ENCODE assay signal across 15 cellular contexts in the genomic region with DNA sequence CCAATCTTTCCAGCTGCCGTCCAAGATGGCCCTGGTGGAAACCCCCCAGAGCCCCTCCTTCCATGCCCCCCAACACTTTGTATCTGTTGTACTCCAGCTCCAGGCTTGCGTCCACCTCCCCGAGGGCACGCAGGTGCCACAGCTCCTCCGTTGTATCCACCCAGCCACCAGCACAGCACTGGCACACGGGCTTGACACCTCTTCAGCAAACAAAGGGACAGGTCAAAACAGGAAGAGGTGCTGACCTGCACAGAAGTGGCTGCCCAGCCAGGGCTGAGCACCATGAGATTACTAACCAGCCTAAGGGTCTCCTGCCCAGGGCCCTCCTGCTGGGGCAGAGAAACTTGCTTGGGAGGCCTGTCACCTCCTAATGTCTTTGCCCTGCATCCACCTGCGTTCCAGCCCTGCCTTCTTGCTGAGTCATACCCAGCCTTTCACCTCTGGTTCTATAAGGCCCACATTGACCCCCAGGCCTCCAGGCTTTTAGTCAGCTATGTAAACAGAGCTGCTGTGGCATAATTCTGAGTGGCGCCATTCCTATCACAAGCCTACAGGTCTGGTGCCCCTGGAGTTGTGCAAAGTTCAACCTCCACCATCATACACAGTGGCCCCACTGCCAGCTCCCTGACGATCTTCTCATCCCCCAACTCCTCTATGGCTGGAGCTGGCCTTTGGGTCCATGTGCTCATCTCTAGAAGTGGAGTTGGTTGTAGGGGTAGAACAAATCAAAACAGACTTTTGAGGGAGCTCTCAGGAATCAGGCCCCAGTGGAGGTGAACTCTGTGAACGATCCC. TPM values are rescaled to one million over a fixed set of nuclear protein-coding genes. Genes with fewer than 3 reads are reported as not detected.
A peak's percentile ranks its signal among the peaks of the same experiment; 100 is the strongest.
DNase-seq lines count a peak whose midpoint lies in the region; ATAC-seq and TF ChIP-seq lines count a peak whose summit lies in the region.
"Had no signal": no experiment of that assay in that cellular context is flagged by ENCODE, and none has a peak within 500 bp of the region (broad histone marks: within the 10 kb centered on the region; RNA-seq: fewer than 3 reads in every experiment).

No MANE protein-coding gene starts in this region.

- H3K4me1 Mint-ChIP-seq in GM23338 (peaks cover 66% of the 10 kb centered on the region), endodermal cell (peaks cover 27% of the 10 kb centered on the region)

- H3K9me3 Mint-ChIP-seq in GM23338 = 0 out of 3 replicates have a peak, but pooled peaks cover 3% of the 10 kb centered on the region
- H3K9me3 Mint-ChIP-seq in endodermal cell = no peaks in the 10 kb centered on the region
- H3K9me3 Mint-ChIP-seq: activated T-cell treated with anti-CD3 and anti-CD28 coated beads, Interleukin-2, amount 50 U/mL, for 72 hours had no signal

- H3K4me3 Mint-ChIP-seq in GM23338 (no peak overlapping the region), endodermal cell (no peak overlapping the region)
- H3K4me3 Mint-ChIP-seq: activated T-cell treated with anti-CD3 and anti-CD28 coated beads, Interleukin-2, amount 50 U/mL, for 72 hours had no signal

- TF ChIP-seq CTCF in GM23338 (conservative IDR thresholded peaks at IDR 0.05; ENCODE audit: low read depth in 2 of 2) = no peak
- no peak for TF ChIP-seq CTCF in endodermal cell (conservative IDR thresholded peaks at IDR 0.05)
- no peak for TF ChIP-seq CTCF in BE2C (IDR thresholded peaks at IDR 0.05; ENCODE audit: low read depth, low read length)

- WGBS in endodermal cell (ENCODE audit: insufficient coverage in 1 of 2, insufficient read length in 1 of 2), 2 experiments = 94 to 97% methylated on average over 6 to 10 of the region's 10 CpGs

- no peak overlapping the region for H2AFZ ChIP-seq in GM23338

- H3K4me3 ChIP-seq in GM23338 (no peak overlapping the region), endodermal cell (ENCODE audit: low read length) (no peak overlapping the region), BE2C (ENCODE audit: low read depth, low read length) (no peak overlapping the region)

- H3K27ac Mint-ChIP-seq in GM23338 = peak overlapping the region; percentile 13; the same call in 1 of the 2 replicates
- peak overlapping the region; percentile 67 for H3K27ac Mint-ChIP-seq in endodermal cell
- H3K27ac Mint-ChIP-seq: activated T-cell treated with anti-CD3 and anti-CD28 coated beads, Interleukin-2, amount 50 U/mL, for 72 hours had no signal

- H3K4me1 ChIP-seq in GM23338 (ENCODE audit: insufficient read depth) = peaks cover 30% of the 10 kb centered on the region
- no peaks in the 10 kb centered on the region for H3K4me1 ChIP-seq in endodermal cell (ENCODE audit: control insufficient read depth, insufficient read depth, low read length)
- peaks cover 6% of the 10 kb centered on the region for H3K4me1 ChIP-seq in BE2C

- H4K20me1 ChIP-seq in GM23338 (replicated peaks; ENCODE audit: insufficient read depth) = no peaks in the 10 kb centered on the region

- H3K4me2 ChIP-seq in GM23338 = no peak overlapping the region

- H3K27me3 ChIP-seq in GM23338 (ENCODE audit: insufficient read depth) = no peaks in the 10 kb centered on the region
- no peaks in the 10 kb centered on the region for H3K27me3 ChIP-seq in endodermal cell (ENCODE audit: control insufficient read depth, insufficient read depth, low read length, poor library complexity, severe bottlenecking)
- no peaks in the 10 kb centered on the region for H3K27me3 ChIP-seq in BE2C

- H3F3A ChIP-seq in GM23338 (replicated peaks; ENCODE audit: low read depth) = peaks cover 11% of the 10 kb centered on the region

- H3K36me3 ChIP-seq in GM23338 (ENCODE audit: insufficient read depth) = no peaks in the 10 kb centered on the region; the same call in 1 of the 2 replicates
- no peaks in the 10 kb centered on the region for H3K36me3 ChIP-seq in endodermal cell (ENCODE audit: control insufficient read depth, insufficient read depth, low read length)
- no peaks in the 10 kb centered on the region for H3K36me3 ChIP-seq in BE2C

- no peak overlapping the region for H3K9ac ChIP-seq in endodermal cell (ENCODE audit: extremely low read depth, low read length, poor library complexity, severe bottlenecking)

- H3K27me3 Mint-ChIP-seq in GM23338 (ENCODE audit: insufficient read depth, low read depth, poor library complexity) (peaks cover 28% of the 10 kb centered on the region), endodermal cell (ENCODE audit: insufficient read depth) (no peaks in the 10 kb centered on the region)

- H3K9me3 ChIP-seq in endodermal cell (ENCODE audit: control insufficient read depth, low read length) = no peaks in the 10 kb centered on the region
- no peaks in the 10 kb centered on the region for H3K9me3 ChIP-seq in BE2C

- H3K9me2 ChIP-seq in GM23338 (ENCODE audit: insufficient read depth) = no peaks in the 10 kb centered on the region

- ATAC-seq in GM23338 (no peak), HG03095 (IDR thresholded peaks at IDR 0.05; ENCODE audit: unreplicated experiment) (no peak), HG02623 (IDR thresholded peaks at IDR 0.05; ENCODE audit: unreplicated experiment) (no peak)
- ATAC-seq: activated T-cell treated with anti-CD3 and anti-CD28 coated beads, Interleukin-2, amount 50 U/mL, for 72 hours had no signal

- DNase-seq in GM23338 (ENCODE audit: low spot score) = no peak
- peak; percentile 42 for DNase-seq in NCI-H510A (lab: John Stamatoyannopoulos, UW)
- DNase-seq in endodermal cell = no peak
- DNase-seq in renal cortical epithelial cell (ENCODE audit: low read depth) = peak; percentile 88
- no peak for DNase-seq in mesenteric fat pad (ENCODE audit: low spot score)
- DNase-seq in BE2C = no peak
- DNase-seq: activated CD4-positive, alpha-beta T cell treated with anti-CD3 and anti-CD28 coated beads for 48 hours; activated T-cell treated with anti-CD3 and anti-CD28 coated beads, Interleukin-2, amount 50 U/mL, for 72 hours; aorta; C1 segment of cervical spinal cord; effector memory CD4-positive, alpha-beta T cell; NCI-H2107; T-helper 2 cell had no signal

- H3K79me2 ChIP-seq in GM23338 (replicated peaks; ENCODE audit: insufficient read depth) = no peaks in the 10 kb centered on the region

- H3K36me3 Mint-ChIP-seq in GM23338 (ENCODE audit: low read depth) = peaks cover 8% of the 10 kb centered on the region
- peaks cover 10% of the 10 kb centered on the region for H3K36me3 Mint-ChIP-seq in endodermal cell (ENCODE audit: low read depth)

- H3K27ac ChIP-seq in GM23338 (ENCODE audit: low read depth) (no peak overlapping the region), endodermal cell (ENCODE audit: low read depth, low read length) (no peak overlapping the region)

TF ChIP-seq in GM23338, 12 proteins besides CTCF, POLR2A, EP300 and RAD21:
- TF ChIP-seq, protein P1, sequence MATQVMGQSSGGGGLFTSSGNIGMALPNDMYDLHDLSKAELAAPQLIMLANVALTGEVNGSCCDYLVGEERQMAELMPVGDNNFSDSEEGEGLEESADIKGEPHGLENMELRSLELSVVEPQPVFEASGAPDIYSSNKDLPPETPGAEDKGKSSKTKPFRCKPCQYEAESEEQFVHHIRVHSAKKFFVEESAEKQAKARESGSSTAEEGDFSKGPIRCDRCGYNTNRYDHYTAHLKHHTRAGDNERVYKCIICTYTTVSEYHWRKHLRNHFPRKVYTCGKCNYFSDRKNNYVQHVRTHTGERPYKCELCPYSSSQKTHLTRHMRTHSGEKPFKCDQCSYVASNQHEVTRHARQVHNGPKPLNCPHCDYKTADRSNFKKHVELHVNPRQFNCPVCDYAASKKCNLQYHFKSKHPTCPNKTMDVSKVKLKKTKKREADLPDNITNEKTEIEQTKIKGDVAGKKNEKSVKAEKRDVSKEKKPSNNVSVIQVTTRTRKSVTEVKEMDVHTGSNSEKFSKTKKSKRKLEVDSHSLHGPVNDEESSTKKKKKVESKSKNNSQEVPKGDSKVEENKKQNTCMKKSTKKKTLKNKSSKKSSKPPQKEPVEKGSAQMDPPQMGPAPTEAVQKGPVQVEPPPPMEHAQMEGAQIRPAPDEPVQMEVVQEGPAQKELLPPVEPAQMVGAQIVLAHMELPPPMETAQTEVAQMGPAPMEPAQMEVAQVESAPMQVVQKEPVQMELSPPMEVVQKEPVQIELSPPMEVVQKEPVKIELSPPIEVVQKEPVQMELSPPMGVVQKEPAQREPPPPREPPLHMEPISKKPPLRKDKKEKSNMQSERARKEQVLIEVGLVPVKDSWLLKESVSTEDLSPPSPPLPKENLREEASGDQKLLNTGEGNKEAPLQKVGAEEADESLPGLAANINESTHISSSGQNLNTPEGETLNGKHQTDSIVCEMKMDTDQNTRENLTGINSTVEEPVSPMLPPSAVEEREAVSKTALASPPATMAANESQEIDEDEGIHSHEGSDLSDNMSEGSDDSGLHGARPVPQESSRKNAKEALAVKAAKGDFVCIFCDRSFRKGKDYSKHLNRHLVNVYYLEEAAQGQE (IDR thresholded peaks at IDR 0.05; ENCODE audit: unreplicated experiment) = no peak
- TF ChIP-seq STAT1 (IDR thresholded peaks at IDR 0.05; ENCODE audit: unreplicated experiment) = no peak
TF ChIP-seq in GM23338: peak in this region for 0.

RNA-seq across cellular contexts. Expression of a gene that starts 20.9 kb away (rescaled TPM):
- total RNA-seq in GM23338 (2014; rRNA removed; shearing (Covaris generic)) = 8.3 and 10.3 TPM in 2 replicates
- 11.3 and 12.3 TPM in 2 replicates for polyA plus RNA-seq in GM23338 (2016; fragmentation: Nextera tagmentation; extraction: Ambion mirVana)
- 10 to 100 TPM; 14.1 to 16.8 TPM for total RNA-seq in endodermal cell
- 11.4 TPM for polyA plus RNA-seq in endodermal cell (2013, experiment 1 of 2)
- 9.7 TPM for polyA plus RNA-seq in endodermal cell (2013, experiment 2 of 2)
- 0.87 and 3.4 TPM in 2 replicates for total RNA-seq in renal cortical epithelial cell
- total RNA-seq in mesenteric fat pad = 6.9 TPM
- 7.7 TPM for polyA plus RNA-seq in BE2C (2012; ENCODE audit: insufficient read depth, insufficient read length, low read depth)

RNA-seq across cellular contexts. Expression of a gene that starts 56.7 kb away (rescaled TPM):
- total RNA-seq in GM23338 (2014; rRNA removed; shearing (Covaris generic)) = 4.3 and 6.2 TPM in 2 replicates
- 0.73 and 0.95 TPM in 2 replicates for polyA plus RNA-seq in GM23338 (2016; fragmentation: Nextera tagmentation; extraction: Ambion mirVana)
- total RNA-seq in endodermal cell (1 to 10 TPM; 2.1 to 4.2 TPM), renal cortical epithelial cell (not detected in 2 replicates), mesenteric fat pad (9.7 TPM)
- 9.2 TPM for polyA plus RNA-seq in endodermal cell (2013, experiment 1 of 2)
- 10.8 TPM for polyA plus RNA-seq in endodermal cell (2013, experiment 2 of 2)
- 0.28 TPM for polyA plus RNA-seq in BE2C (2012; ENCODE audit: insufficient read depth, insufficient read length, low read depth)

Comparison
In these comparisons a context has a peak if more than half of its experiments do, and no peak if none do; other contexts are left out.
1. DNase-seq: peak in NCI-H510A (single experiment) and renal cortical epithelial cell (single experiment); none in GM23338 (single experiment), endodermal cell (single experiment), mesenteric fat pad (single experiment) and BE2C (single experiment).